Comparison of ENCODE assay signal across 24 cellular contexts in genomic region chr4:169384741-169385140, GRCh38.
"Had no signal": no experiment of that assay in that cellular context is flagged by ENCODE, and none has a peak within 500 bp of the region (broad histone marks: within the 10 kb centered on the region; RNA-seq: fewer than 3 reads in every experiment).

No MANE protein-coding gene starts in this region.

- DNase-seq: dorsolateral prefrontal cortex; effector CD8-positive, alpha-beta T cell; endodermal cell; foreskin keratinocyte; heart left ventricle; left cardiac atrium; left lung; midbrain; naive thymus-derived CD4-positive, alpha-beta T cell; stimulated activated CD4-positive, alpha-beta T cell treated with anti-CD3 and anti-CD28 coated beads, Interleukin-12 subunit alpha, Interleukin-12 subunit beta, amount 100 ng/mL, for 4 hours; stimulated activated CD4-positive, alpha-beta T cell treated with anti-CD3 and anti-CD28 coated beads, Interleukin-1b, Interleukin-23, amount 100 ng/mL, for 48 hours; stimulated activated CD4-positive, alpha-beta T cell treated with anti-CD3 and anti-CD28 coated beads, Interleukin-4, amount 100 ng/mL, for 1 hour; stimulated activated CD8-positive, alpha-beta memory T cell treated with anti-CD3 and anti-CD28 coated beads, Interleukin-4, amount 100 ng/mL, for 48 hours; stimulated activated naive CD4-positive, alpha-beta T cell; stimulated activated naive CD8-positive, alpha-beta T cell treated with anti-CD3 and anti-CD28 coated beads, Interleukin-15, amount 100 ng/mL, for 72 hours had no signal

- H3K79me2 ChIP-seq: hepatocyte had no signal

- H3K9ac ChIP-seq: neural progenitor cell had no signal

- H3K4me2 ChIP-seq: hepatocyte, neural progenitor cell, smooth muscle cell had no signal

- H2AFZ ChIP-seq: hepatocyte, neural progenitor cell had no signal

- ATAC-seq: gastroesophageal sphincter; heart left ventricle; left cardiac atrium; left lung; naive thymus-derived CD4-positive, alpha-beta T cell; sciatic nerve; stimulated activated naive CD8-positive, alpha-beta T cell treated with anti-CD3 and anti-CD28 coated beads, Interleukin-15, amount 100 ng/mL, for 72 hours had no signal

- H3K4me3 ChIP-seq: dorsolateral prefrontal cortex, esophagus muscularis mucosa, gastroesophageal sphincter, heart left ventricle, hepatocyte, left lung, neural progenitor cell, prostate gland, right atrium auricular region, smooth muscle cell, suprapubic skin had no signal

- H3K9me3 ChIP-seq: prostate gland had no signal

- H3K4me1 ChIP-seq: esophagus muscularis mucosa, gastroesophageal sphincter, heart left ventricle, left lung, neural progenitor cell, prostate gland, right atrium auricular region, suprapubic skin had no signal

- H3K27ac ChIP-seq: dorsolateral prefrontal cortex, esophagus muscularis mucosa, gastroesophageal sphincter, heart left ventricle, hepatocyte, left lung, neural progenitor cell, prostate gland, right atrium auricular region, suprapubic skin had no signal

- H3K27me3 ChIP-seq: dorsolateral prefrontal cortex, esophagus muscularis mucosa, foreskin keratinocyte, gastroesophageal sphincter, heart left ventricle, hepatocyte, left lung, neural progenitor cell, right atrium auricular region, suprapubic skin had no signal

- H3K36me3 ChIP-seq: esophagus muscularis mucosa, gastroesophageal sphincter, heart left ventricle, left lung, neural progenitor cell, prostate gland, right atrium auricular region, suprapubic skin had no signal
